21 cellular contexts compared by ENCODE assay signal in genomic region chr22:33063611-33064010, GRCh38. TPM values are rescaled to one million over a fixed set of nuclear protein-coding genes. Genes with fewer than 3 reads are reported as not detected.
"Had no signal": no experiment of that assay in that cellular context is flagged by ENCODE, and none has a peak within 500 bp of the region (broad histone marks: within the 10 kb centered on the region; RNA-seq: fewer than 3 reads in every experiment).

No MANE protein-coding gene starts in this region.

- DNase-seq: effector memory CD8-positive, alpha-beta T cell; gastrocnemius medialis; islet precursor cell; mammary epithelial cell; naive thymus-derived CD4-positive, alpha-beta T cell; nephron progenitor cell; psoas muscle; sigmoid colon; stimulated activated CD4-positive, alpha-beta T cell treated with anti-CD3 and anti-CD28 coated beads, Interleukin-2, amount 100 ng/mL, for 24 hours; stimulated activated CD4-positive, alpha-beta T cell treated with anti-CD3 and anti-CD28 coated beads, Interleukin-4, amount 100 ng/mL, for 4 hours; stimulated activated naive B cell treated with anti-CD40 and anti-IgM and Interleukin-4, amounts not matched to agents 10 μg/mL and 1 μg/mL and 100 μg/mL, for 72 hours; stimulated activated naive CD8-positive, alpha-beta T cell treated with anti-CD3 and anti-CD28 coated beads, Interleukin-15, amount 100 ng/mL, for 72 hours; transverse colon had no signal

- H3K36me3 ChIP-seq: esophagus muscularis mucosa, gastrocnemius medialis, neutrophil, sigmoid colon, thoracic aorta, transverse colon had no signal

- H3K27ac ChIP-seq: epithelial cell of prostate, esophagus muscularis mucosa, gastrocnemius medialis, neutrophil, psoas muscle, sigmoid colon, skin epidermis, thoracic aorta, transverse colon had no signal

- H3K4me3 ChIP-seq: esophagus muscularis mucosa, gastrocnemius medialis, psoas muscle, sigmoid colon, skin epidermis, thoracic aorta, transverse colon had no signal

- ATAC-seq: effector memory CD8-positive, alpha-beta T cell; gastrocnemius medialis; left lobe of liver; naive thymus-derived CD4-positive, alpha-beta T cell; psoas muscle; stimulated activated naive B cell treated with anti-CD40 and anti-IgM and Interleukin-4, amounts not matched to agents 10 μg/mL and 1 μg/mL and 100 μg/mL, for 72 hours; stimulated activated naive CD8-positive, alpha-beta T cell treated with anti-CD3 and anti-CD28 coated beads, Interleukin-15, amount 100 ng/mL, for 72 hours had no signal

- H3K4me1 ChIP-seq: gastrocnemius medialis, psoas muscle, sigmoid colon, transverse colon had no signal

- H3K9me3 ChIP-seq: gastrocnemius medialis, neutrophil, psoas muscle, sigmoid colon, thoracic aorta, transverse colon had no signal

RNA-seq across cellular contexts. Expression of gene SYN3, which starts 5.4 kb away (rescaled TPM):
- total RNA-seq: mammary epithelial cell; mononuclear cell; naive thymus-derived CD4-positive, alpha-beta T cell; osteoblast; thoracic aorta had no signal
- polyA plus RNA-seq: mammary epithelial cell; naive thymus-derived CD4-positive, alpha-beta T cell had no signal
